In genomic region chr1:235011599-235012435, GRCh38 we compare ENCODE assay signal across 7 cellular contexts.
DNase-seq lines count a peak whose midpoint lies in the region; ATAC-seq, FAIRE-seq and TF ChIP-seq lines count a peak whose summit lies in the region.

No MANE protein-coding gene starts in this region.

- peak; percentile 100 for DNase-seq in RCC 7860 (ENCODE audit: low spot score)
- peak; percentile 97 for DNase-seq in activated T-helper 1 cell treated with anti-CD3 and anti-CD28 coated beads, Interleukin-12 subunit alpha, Interleukin-12 subunit beta, Interleukin-2, Interleukin-4 antibody, amounts not matched to agents 30 ng/mL and 10 ng/mL and 1 ng/mL, durations not matched to agents 14 hours and 24 hours and 36 hours (ENCODE audit: low spot score)
- DNase-seq in fibroblast of the conjunctiva (ENCODE audit: low read depth), result peak; percentile 77
- peak in 1 of 2 donors; percentile 65 for DNase-seq in gastrocnemius medialis
- no peak for DNase-seq in NCI-H748 treated with DMSO at 0.1 percent for 48 hours (lab: John Stamatoyannopoulos, UW)

- H3K4me1 Mint-ChIP-seq in activated T-helper 1 cell treated with anti-CD3 and anti-CD28 coated beads, Interleukin-12 subunit alpha, Interleukin-12 subunit beta, Interleukin-2, Interleukin-4 antibody, amounts not matched to agents 30 ng/mL and 10 ng/mL and 1 ng/mL, durations not matched to agents 14 hours and 24 hours and 36 hours (ENCODE audit: low read depth), result peaks cover 88% of the 10 kb centered on the region

- H3K9me3 Mint-ChIP-seq in activated T-helper 1 cell treated with anti-CD3 and anti-CD28 coated beads, Interleukin-12 subunit alpha, Interleukin-12 subunit beta, Interleukin-2, Interleukin-4 antibody, amounts not matched to agents 30 ng/mL and 10 ng/mL and 1 ng/mL, durations not matched to agents 14 hours and 24 hours and 36 hours, result peaks cover 15% of the 10 kb centered on the region

- no peak overlapping the region for H3K4me3 ChIP-seq in gastrocnemius medialis

- H3K36me3 Mint-ChIP-seq in activated T-helper 1 cell treated with anti-CD3 and anti-CD28 coated beads, Interleukin-12 subunit alpha, Interleukin-12 subunit beta, Interleukin-2, Interleukin-4 antibody, amounts not matched to agents 30 ng/mL and 10 ng/mL and 1 ng/mL, durations not matched to agents 14 hours and 24 hours and 36 hours (ENCODE audit: low read depth), result peaks cover 16% of the 10 kb centered on the region

- peak overlapping the region; percentile 40 for H3K4me3 Mint-ChIP-seq in activated T-helper 1 cell treated with anti-CD3 and anti-CD28 coated beads, Interleukin-12 subunit alpha, Interleukin-12 subunit beta, Interleukin-2, Interleukin-4 antibody, amounts not matched to agents 30 ng/mL and 10 ng/mL and 1 ng/mL, durations not matched to agents 14 hours and 24 hours and 36 hours

- TF ChIP-seq POLR2A in gastrocnemius medialis (IDR thresholded peaks at IDR 0.05), result no peak

- peaks cover 5% of the 10 kb centered on the region for H3K27me3 Mint-ChIP-seq in activated T-helper 1 cell treated with anti-CD3 and anti-CD28 coated beads, Interleukin-12 subunit alpha, Interleukin-12 subunit beta, Interleukin-2, Interleukin-4 antibody, amounts not matched to agents 30 ng/mL and 10 ng/mL and 1 ng/mL, durations not matched to agents 14 hours and 24 hours and 36 hours (ENCODE audit: insufficient read depth)

- H3K27me3 ChIP-seq in gastrocnemius medialis, result no peaks in the 10 kb centered on the region

- ATAC-seq in GM18867 (IDR thresholded peaks at IDR 0.05; ENCODE audit: unreplicated experiment), result peak; percentile 81
- ATAC-seq in HG03025 (IDR thresholded peaks at IDR 0.05; ENCODE audit: low FRiP score, unreplicated experiment), result peak; percentile 75
- ATAC-seq in gastrocnemius medialis, result peak in 1 of 2 donors; percentile 66

- H3K4me1 ChIP-seq in gastrocnemius medialis, result peaks cover 0 to 13% of the 10 kb centered on the region in 2 donors

- H3K9me3 ChIP-seq in gastrocnemius medialis, result no peaks in the 10 kb centered on the region

- in situ Hi-C loops in gastrocnemius medialis (cut with MboI; ENCODE audit: low sequenced_read_pairs in 4 of 4), result no loop called here

- intact Hi-C loops in activated T-helper 1 cell treated with anti-CD3 and anti-CD28 coated beads, Interleukin-12 subunit alpha, Interleukin-12 subunit beta, Interleukin-2, Interleukin-4 antibody, amounts not matched to agents 30 ng/mL and 10 ng/mL and 1 ng/mL, durations not matched to agents 14 hours and 24 hours and 36 hours (cut with micrococcal nuclease), result loop anchor here (1.0 kb wide), 15 partner anchors 25 to 511 kb away; no protein-coding TSS in a partner anchor
- intact Hi-C loops in gastrocnemius medialis (cut with DNase I; ENCODE audit: low total_unique reads), result no loop called here

- H3K36me3 ChIP-seq in gastrocnemius medialis, result no peaks in the 10 kb centered on the region

- H3K27ac Mint-ChIP-seq in activated T-helper 1 cell treated with anti-CD3 and anti-CD28 coated beads, Interleukin-12 subunit alpha, Interleukin-12 subunit beta, Interleukin-2, Interleukin-4 antibody, amounts not matched to agents 30 ng/mL and 10 ng/mL and 1 ng/mL, durations not matched to agents 14 hours and 24 hours and 36 hours, result peak overlapping the region; percentile 95

- peak; percentile 98 for FAIRE-seq in RCC 7860 (lab: Jason Lieb, UNC)

- no peak for TF ChIP-seq CTCF in gastrocnemius medialis (IDR thresholded peaks at IDR 0.05 in 4 of 5, conservative IDR thresholded peaks at IDR 0.05 in 1 of 5)

- H3K27ac ChIP-seq in gastrocnemius medialis, result peak overlapping the region in 3 of 4 donors; percentile 47 to 55 (median 50)
